ENCODE assay signal across 8 cellular contexts in the genomic region with DNA sequence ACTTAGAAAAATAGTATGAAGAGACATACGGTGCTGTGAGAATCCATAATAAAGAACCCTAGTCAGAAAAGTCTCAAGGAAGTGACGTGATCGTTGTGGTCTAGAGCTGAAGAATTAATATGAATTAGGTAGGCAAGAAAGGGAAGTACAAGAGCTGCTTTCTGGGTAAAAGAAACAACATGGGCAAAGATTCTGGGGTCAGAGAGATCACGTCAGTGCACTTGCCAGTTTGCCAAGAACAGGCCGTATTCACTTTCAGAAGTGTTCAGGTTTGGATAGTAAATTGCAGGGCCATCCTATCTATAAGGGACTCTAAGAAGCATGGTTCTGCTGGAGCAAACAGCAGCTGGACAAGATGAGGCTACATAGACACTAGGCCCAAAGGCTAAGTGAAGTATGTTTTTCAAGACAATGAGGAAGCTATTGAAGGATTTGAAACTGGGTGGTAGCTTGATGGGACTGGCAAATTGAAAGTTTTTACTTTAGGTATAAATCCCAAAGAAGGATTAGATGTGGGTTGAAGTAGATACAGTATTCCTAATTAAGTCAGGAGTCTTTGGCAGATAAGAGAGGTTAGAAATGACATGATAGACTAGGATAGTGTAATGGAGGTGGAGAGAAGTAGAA. TPM values are rescaled to one million over a fixed set of nuclear protein-coding genes. Genes with fewer than 3 reads are reported as not detected.
DNase-seq lines count a peak whose midpoint lies in the region; ATAC-seq and TF ChIP-seq lines count a peak whose summit lies in the region.

No MANE protein-coding gene starts in this region.

- no peak for TF ChIP-seq CTCF in neural crest cell (conservative IDR thresholded peaks at IDR 0.05)

- DNase-seq in activated CD4-positive, CD25-positive, alpha-beta regulatory T cell treated with anti-CD3 and anti-CD28 coated beads, Interleukin-2, amount 50 U/mL, for 16 hours (ENCODE audit: low read depth, low spot score), result peak; percentile 29
- no peak for DNase-seq in activated CD4-positive, CD25-positive, alpha-beta regulatory T cell treated with anti-CD3 and anti-CD28 coated beads, Interleukin-2, amount 50 U/mL, for 72 hours
- DNase-seq in T-cell (peak in 30 of 34 experiments; percentile 8 to 64 (median 40)), neural crest cell (ENCODE audit: low read depth, low spot score) (no peak), cerebellar nuclear complex (lab: John Stamatoyannopoulos, UW) (no peak), DMS114 treated with DMSO at 0.1 percent for 48 hours (lab: John Stamatoyannopoulos, UW; ENCODE audit: unreplicated experiment) (no peak)

- H3K27ac Mint-ChIP-seq in T-cell (peak overlapping the region; percentile 66 to 90), neural crest cell (ENCODE audit: unreplicated experiment) (no peak overlapping the region)

- H3K4me1 Mint-ChIP-seq in T-cell (peaks cover 51 to 78% (median 73%) of the 10 kb centered on the region in 3 donors), neural crest cell (peaks cover 52% of the 10 kb centered on the region)

- peak; percentile 19 for ATAC-seq in HG02763 (IDR thresholded peaks at IDR 0.05; ENCODE audit: unreplicated experiment)
- peak in 1 of 4 experiments; percentile 5 for ATAC-seq in T-cell (replicated peaks in 1 of 4)
- ATAC-seq in SK-N-SH treated with all-trans-retinoic acid at 6 μM for 48 hours, result no peak

- peaks cover 0 to 4% (median 0%) of the 10 kb centered on the region in 3 donors for H3K9me3 Mint-ChIP-seq in T-cell
- H3K9me3 Mint-ChIP-seq in neural crest cell, result no peaks in the 10 kb centered on the region

- H3K36me3 Mint-ChIP-seq in T-cell (peaks cover 3% of the 10 kb centered on the region), neural crest cell (ENCODE audit: low read depth) (no peaks in the 10 kb centered on the region)

- CTCF ChIA-PET in T-cell (lab: Charles Lee), result interaction anchor here in 1 of 2 donors (0.9 to 1.7 kb wide), 4 partner anchors 10 to 130 kb away, joined by 3 to 8 read pairs (median 5); no protein-coding TSS in a partner anchor

- POLR2A ChIA-PET in T-cell (lab: Charles Lee), result interaction anchor here (0.6 to 1.5 kb wide), 7 partner anchors 8 to 137 kb away, joined by 3 to 6 read pairs (median 4); no protein-coding TSS in a partner anchor

- peak overlapping the region; percentile 13 to 62 (median 21) for H3K4me3 Mint-ChIP-seq in T-cell
- peak overlapping the region; percentile 2 for H3K4me3 Mint-ChIP-seq in neural crest cell

- H3K27me3 Mint-ChIP-seq in T-cell (no peaks in the 10 kb centered on the region), neural crest cell (ENCODE audit: low read depth) (no peaks in the 10 kb centered on the region)

TF ChIP-seq in SK-N-SH treated with all-trans-retinoic acid at 6 μM for 48 hours, 23 proteins besides CTCF, POLR2A, EP300 and RAD21:
- TF ChIP-seq, protein P1, sequence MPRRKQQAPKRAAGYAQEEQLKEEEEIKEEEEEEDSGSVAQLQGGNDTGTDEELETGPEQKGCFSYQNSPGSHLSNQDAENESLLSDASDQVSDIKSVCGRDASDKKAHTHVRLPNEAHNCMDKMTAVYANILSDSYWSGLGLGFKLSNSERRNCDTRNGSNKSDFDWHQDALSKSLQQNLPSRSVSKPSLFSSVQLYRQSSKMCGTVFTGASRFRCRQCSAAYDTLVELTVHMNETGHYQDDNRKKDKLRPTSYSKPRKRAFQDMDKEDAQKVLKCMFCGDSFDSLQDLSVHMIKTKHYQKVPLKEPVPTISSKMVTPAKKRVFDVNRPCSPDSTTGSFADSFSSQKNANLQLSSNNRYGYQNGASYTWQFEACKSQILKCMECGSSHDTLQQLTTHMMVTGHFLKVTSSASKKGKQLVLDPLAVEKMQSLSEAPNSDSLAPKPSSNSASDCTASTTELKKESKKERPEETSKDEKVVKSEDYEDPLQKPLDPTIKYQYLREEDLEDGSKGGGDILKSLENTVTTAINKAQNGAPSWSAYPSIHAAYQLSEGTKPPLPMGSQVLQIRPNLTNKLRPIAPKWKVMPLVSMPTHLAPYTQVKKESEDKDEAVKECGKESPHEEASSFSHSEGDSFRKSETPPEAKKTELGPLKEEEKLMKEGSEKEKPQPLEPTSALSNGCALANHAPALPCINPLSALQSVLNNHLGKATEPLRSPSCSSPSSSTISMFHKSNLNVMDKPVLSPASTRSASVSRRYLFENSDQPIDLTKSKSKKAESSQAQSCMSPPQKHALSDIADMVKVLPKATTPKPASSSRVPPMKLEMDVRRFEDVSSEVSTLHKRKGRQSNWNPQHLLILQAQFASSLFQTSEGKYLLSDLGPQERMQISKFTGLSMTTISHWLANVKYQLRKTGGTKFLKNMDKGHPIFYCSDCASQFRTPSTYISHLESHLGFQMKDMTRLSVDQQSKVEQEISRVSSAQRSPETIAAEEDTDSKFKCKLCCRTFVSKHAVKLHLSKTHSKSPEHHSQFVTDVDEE (CRISPR knock-in tag; IDR thresholded peaks at IDR 0.05), result no peak
- no peak for TF ChIP-seq ZFP30 (CRISPR knock-in tag; IDR thresholded peaks at IDR 0.05)

RNA-seq across cellular contexts. Expression of gene CHD1, which starts 4.8 kb away (rescaled TPM):
- total RNA-seq in T-cell (100 to 1,000 TPM in 2 of 5 donors, 10 to 100 TPM in 3; 61.5 to 150 (median 64.9) TPM), neural crest cell (72.0 and 75.3 TPM in 2 replicates)

Comparison
In these comparisons a context has a peak if more than half of its experiments do, and no peak if none do; other contexts are left out.
1. DNase-seq: peak in activated CD4-positive, CD25-positive, alpha-beta regulatory T cell treated with anti-CD3 and anti-CD28 coated beads, Interleukin-2, amount 50 U/mL, for 16 hours (single experiment) and T-cell (30 of 34); none in activated CD4-positive, CD25-positive, alpha-beta regulatory T cell treated with anti-CD3 and anti-CD28 coated beads, Interleukin-2, amount 50 U/mL, for 72 hours (single experiment), neural crest cell (single experiment), cerebellar nuclear complex (0 of 2) and DMS114 treated with DMSO at 0.1 percent for 48 hours (single experiment).